8 cellular contexts compared by ENCODE assay signal in the genomic region with DNA sequence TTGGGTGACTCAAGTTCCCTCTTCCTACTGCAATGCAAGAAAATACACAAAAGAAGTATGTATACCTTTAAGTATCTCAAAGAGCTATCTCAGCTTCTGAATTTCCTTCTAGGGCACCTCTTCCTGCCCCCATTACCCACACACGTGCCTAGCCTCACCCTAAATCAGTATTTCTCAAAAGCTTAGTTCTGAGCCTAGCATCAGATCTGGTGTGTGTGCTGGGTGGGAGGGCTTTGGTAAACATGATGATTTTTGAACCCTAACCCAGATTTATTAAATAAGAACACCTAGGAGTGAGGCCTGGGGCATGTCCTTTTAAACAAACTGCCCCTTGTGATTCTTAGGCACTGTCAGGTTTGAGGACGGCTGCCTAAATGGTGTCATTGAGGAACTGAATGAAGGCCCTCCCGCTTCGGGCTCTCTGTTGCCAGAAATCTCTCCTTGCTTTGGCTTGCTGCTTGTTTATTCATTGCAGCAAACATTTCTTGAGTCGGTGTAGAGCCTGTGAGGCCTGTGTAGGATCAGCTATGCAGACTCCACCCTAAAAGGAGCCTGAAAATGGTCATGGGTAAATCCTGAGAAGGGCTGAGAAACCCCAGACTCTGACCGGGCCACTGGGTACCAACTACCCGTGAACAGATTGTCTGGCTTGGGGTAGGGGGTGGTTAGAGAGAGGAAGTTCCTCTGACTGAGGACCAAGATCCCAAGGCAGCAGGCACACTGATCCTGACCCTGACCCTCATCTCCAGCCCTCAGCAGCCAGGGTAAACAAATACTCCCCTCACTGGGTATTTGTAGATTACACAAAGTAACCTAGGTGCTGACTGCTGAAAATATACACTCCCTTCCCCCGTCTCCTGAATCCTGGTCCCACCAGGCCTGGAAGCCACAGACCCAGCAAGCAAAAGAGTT. TPM values are rescaled to one million over a fixed set of nuclear protein-coding genes. Genes with fewer than 3 reads are reported as not detected.
DNase-seq lines count a peak whose midpoint lies in the region; ATAC-seq and TF ChIP-seq lines count a peak whose summit lies in the region.

No MANE protein-coding gene starts in this region.

- H3K27ac ChIP-seq in GM23338 (ENCODE audit: low read depth) (no peak overlapping the region), foreskin keratinocyte (peak overlapping the region; percentile 94), spleen (peak overlapping the region; percentile 82 to 99 (median 94))

- peaks cover 45% of the 10 kb centered on the region for H3K27me3 Mint-ChIP-seq in GM23338 (ENCODE audit: insufficient read depth, low read depth, poor library complexity)

- no peak overlapping the region for H3K27ac Mint-ChIP-seq in GM23338

- TF ChIP-seq CTCF in GM23338 (conservative IDR thresholded peaks at IDR 0.05; ENCODE audit: low read depth in 2 of 2) (no peak), foreskin keratinocyte (conservative IDR thresholded peaks at IDR 0.05) (no peak), spleen (IDR thresholded peaks at IDR 0.05 in 8 of 11, conservative IDR thresholded peaks at IDR 0.05 in 3 of 11) (no peak)

- intact Hi-C loops in spleen (cut with DNase I; ENCODE audit: low total_unique reads): no loop called here

- H3K36me3 ChIP-seq in GM23338 (ENCODE audit: insufficient read depth) (no peaks in the 10 kb centered on the region), spleen (no peaks in the 10 kb centered on the region)

- no peak for ATAC-seq in GM23338
- no peak for ATAC-seq in foreskin keratinocyte
- ATAC-seq in HG03108 (IDR thresholded peaks at IDR 0.05; ENCODE audit: unreplicated experiment): no peak

- H3K4me1 ChIP-seq in GM23338 (ENCODE audit: insufficient read depth) (peaks cover 25% of the 10 kb centered on the region), foreskin keratinocyte (peaks cover 20% of the 10 kb centered on the region), spleen (peaks cover 40 to 100% (median 91%) of the 10 kb centered on the region in 6 donors)

- H3K79me2 ChIP-seq in GM23338 (replicated peaks; ENCODE audit: insufficient read depth): no peaks in the 10 kb centered on the region

- H2AFZ ChIP-seq in GM23338: no peak overlapping the region

- no peaks in the 10 kb centered on the region for H3K9me3 Mint-ChIP-seq in GM23338

- H3K4me3 ChIP-seq in GM23338 (no peak overlapping the region), spleen (peak overlapping the region in 7 of 8 donors; percentile 52 to 77 (median 64))

- no peak overlapping the region for H3K4me3 Mint-ChIP-seq in GM23338

- H3F3A ChIP-seq in GM23338 (replicated peaks; ENCODE audit: low read depth): 0 out of 2 replicates have a peak, but pooled peaks cover 6% of the 10 kb centered on the region

- no peaks in the 10 kb centered on the region for H3K9me2 ChIP-seq in GM23338 (ENCODE audit: insufficient read depth)

- WGBS in spleen, 5 donors: 31 to 52% (median 49%) methylated on average over 7 to 8 of the region's 8 CpGs

- H3K4me2 ChIP-seq in GM23338: 0 out of 2 replicates have a peak overlapping the region, but pooled peaks have one; percentile 20

- no peaks in the 10 kb centered on the region for H3K9me3 ChIP-seq in spleen

- DNase-seq in GM23338 (ENCODE audit: low spot score) (no peak), T-helper 22 cell (ENCODE audit: low read depth) (peak; percentile 9), foreskin keratinocyte (no peak), spleen (no peak), NCI-H446 treated with DMSO at 0.1 percent for 48 hours (lab: John Stamatoyannopoulos, UW) (no peak), NCI-H510A (lab: John Stamatoyannopoulos, UW) (no peak)
- DNase-seq in stimulated activated CD4-positive, alpha-beta T cell treated with anti-CD3 and anti-CD28 coated beads, Interleukin-4, amount 100 ng/mL, for 24 hours: no peak

- no peaks in the 10 kb centered on the region; the same call in 2 of the 3 replicates for H3K36me3 Mint-ChIP-seq in GM23338 (ENCODE audit: low read depth)

- H4K20me1 ChIP-seq in GM23338 (replicated peaks; ENCODE audit: insufficient read depth): no peaks in the 10 kb centered on the region

- H3K27me3 ChIP-seq in GM23338 (ENCODE audit: insufficient read depth) (peaks cover 41% of the 10 kb centered on the region), foreskin keratinocyte (no peaks in the 10 kb centered on the region), spleen (replicated peaks in 1 of 7) (peaks cover 0 to 9% (median 0%) of the 10 kb centered on the region in 7 donors)

- H3K4me1 Mint-ChIP-seq in GM23338: peaks cover 25% of the 10 kb centered on the region

- TF ChIP-seq POLR2A in spleen (IDR thresholded peaks at IDR 0.05): no peak

TF ChIP-seq in GM23338, 12 proteins besides CTCF, POLR2A, EP300 and RAD21:
- TF ChIP-seq EZH2 (IDR thresholded peaks at IDR 0.05; ENCODE audit: low read depth, unreplicated experiment): no peak
- TF ChIP-seq JUNB (IDR thresholded peaks at IDR 0.05; ENCODE audit: unreplicated experiment): no peak
- no peak for TF ChIP-seq ETS1 (IDR thresholded peaks at IDR 0.05)
- TF ChIP-seq ZNF114 (CRISPR knock-in tag; IDR thresholded peaks at IDR 0.05): no peak
- no peak for TF ChIP-seq STAT1 (IDR thresholded peaks at IDR 0.05; ENCODE audit: unreplicated experiment)
- TF ChIP-seq ZNF331 (CRISPR knock-in tag; IDR thresholded peaks at IDR 0.05; ENCODE audit: low read depth): no peak
- TF ChIP-seq NANOG (IDR thresholded peaks at IDR 0.05; ENCODE audit: borderline replicate concordance): no peak
- no peak for TF ChIP-seq POLR2AphosphoS5 (IDR thresholded peaks at IDR 0.05; ENCODE audit: low read depth)
- no peak for TF ChIP-seq EZH2phosphoT487 (IDR thresholded peaks at IDR 0.05; ENCODE audit: unreplicated experiment)
- TF ChIP-seq CREB1 (CRISPR knock-in tag; IDR thresholded peaks at IDR 0.05; ENCODE audit: low read depth): no peak

RNA-seq across cellular contexts. Expression of gene IL6R, which starts 3.0 kb away (rescaled TPM):
- total RNA-seq in GM23338 (2014; rRNA removed; shearing (Covaris generic)): 3.2 and 13.8 TPM in 2 replicates
- polyA plus RNA-seq in GM23338 (2016; fragmentation: Nextera tagmentation; extraction: Ambion mirVana) (1.0 and 1.2 TPM in 2 replicates), foreskin keratinocyte (5.8 and 6.3 TPM in 2 replicates), spleen (1 to 10 TPM; 2.8 to 6.1 (median 3.9) TPM)
- total RNA-seq in foreskin keratinocyte (17.5 and 22.5 TPM in 2 replicates), spleen (10 to 100 TPM; 40.3 to 74.5 (median 55.5) TPM)
